Comparison of ENCODE assay signal across 23 cellular contexts in the genomic region with DNA sequence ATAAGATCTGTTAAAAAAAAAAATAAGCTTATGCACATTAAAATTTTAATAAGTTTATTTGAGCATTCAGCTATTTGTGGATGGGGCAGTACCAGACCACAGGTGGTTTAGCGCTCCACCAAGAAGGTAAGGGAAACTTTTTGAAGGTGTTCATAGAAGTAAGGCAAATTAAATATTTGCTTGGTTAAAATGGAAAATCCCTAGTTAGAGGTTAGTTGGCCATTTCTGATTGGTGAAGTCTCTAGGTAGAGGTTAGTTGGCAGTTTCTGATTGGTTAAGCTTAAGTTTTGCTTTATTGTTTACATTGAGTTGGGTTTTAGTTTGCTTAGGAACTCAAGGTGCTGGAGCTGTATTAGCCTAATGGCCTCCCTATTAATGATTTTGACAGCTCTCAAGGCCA. TPM values are rescaled to one million over a fixed set of nuclear protein-coding genes. Genes with fewer than 3 reads are reported as not detected.
DNase-seq lines count a peak whose midpoint lies in the region; ATAC-seq, FAIRE-seq and TF ChIP-seq lines count a peak whose summit lies in the region.
"Had no signal": no experiment of that assay in that cellular context is flagged by ENCODE, and none has a peak within 500 bp of the region (broad histone marks: within the 10 kb centered on the region; RNA-seq: fewer than 3 reads in every experiment).

No MANE protein-coding gene starts in this region.

- peaks cover 6 to 40% of the 10 kb centered on the region in 2 experiments; a peak in 4 of 5 replicates for H3K4me1 ChIP-seq in K562 (replicated peaks in 1 of 2; ENCODE audit: control insufficient read depth in 2 of 2, insufficient read depth in 2 of 2, low read length in 2 of 2)
- H3K4me1 ChIP-seq in right lobe of liver: no peaks in the 10 kb centered on the region
- H3K4me1 ChIP-seq in adrenal gland (replicated peaks in 1 of 2): peaks cover 7 to 14% of the 10 kb centered on the region in 2 donors
- H3K4me1 ChIP-seq: uterus had no signal

- TF ChIP-seq RAD21 in K562 (CRISPR knock-in tag; conservative IDR thresholded peaks at IDR 0.05 in 1 of 2, IDR thresholded peaks at IDR 0.05 in 1 of 2): no peak

- H3K27me3 ChIP-seq in K562 (ENCODE audit: control insufficient read depth in 2 of 2, insufficient read depth in 2 of 2, low read length in 2 of 2): no peaks in the 10 kb centered on the region
- H3K27me3 ChIP-seq in right lobe of liver: no peaks in the 10 kb centered on the region
- no peaks in the 10 kb centered on the region for H3K27me3 ChIP-seq in adrenal gland
- H3K27me3 ChIP-seq: MG63, uterus had no signal

- peak; percentile 72 for FAIRE-seq in GM18507 (lab: Jason Lieb, UNC)
- FAIRE-seq in K562 (lab: Jason Lieb, UNC): no peak
- FAIRE-seq: small intestine had no signal

- peak; percentile 71 for ATAC-seq in GM19452 (IDR thresholded peaks at IDR 0.05; ENCODE audit: unreplicated experiment)
- peak; percentile 54 for ATAC-seq in HG02973 (IDR thresholded peaks at IDR 0.05; ENCODE audit: unreplicated experiment)
- ATAC-seq in K562: no peak
- no peak for ATAC-seq in right lobe of liver
- ATAC-seq: heart right ventricle had no signal

- in situ Hi-C loops in K562 (cut with MboI): no loop called here

- H3K9me1 ChIP-seq in K562 (ENCODE audit: control insufficient read depth, insufficient read depth, low read length): no peaks in the 10 kb centered on the region

- H3K79me2 ChIP-seq in K562 (ENCODE audit: control insufficient read depth, insufficient read depth, low read length): no peaks in the 10 kb centered on the region

- no peak for TF ChIP-seq CTCF in K562 (IDR thresholded peaks at IDR 0.05 in 2 of 3, conservative IDR thresholded peaks at IDR 0.05 in 1 of 3; ENCODE audit: insufficient read depth in 2 of 3, low read depth in 1 of 3, low read length in 3 of 3)
- TF ChIP-seq CTCF in right lobe of liver (IDR thresholded peaks at IDR 0.05): no peak
- TF ChIP-seq CTCF in adrenal gland (IDR thresholded peaks at IDR 0.05): no peak

- H3K9ac ChIP-seq in K562 (ENCODE audit: insufficient read depth in 1 of 2, low read depth in 2 of 2, low read length in 2 of 2): no peak overlapping the region
- H3K9ac ChIP-seq: SK-N-SH had no signal

- no peak overlapping the region for H3K4me2 ChIP-seq in K562 (ENCODE audit: insufficient read depth, low read length)
- H3K4me2 ChIP-seq: SK-N-SH had no signal

- no peak overlapping the region for H3K4me3 ChIP-seq in K562
- H3K4me3 ChIP-seq in right lobe of liver: no peak overlapping the region
- no peak overlapping the region for H3K4me3 ChIP-seq in adrenal gland
- H3K4me3 ChIP-seq: heart right ventricle, MG63, uterus had no signal

- TF ChIP-seq EP300 in K562 (IDR thresholded peaks at IDR 0.05; ENCODE audit: low read length): no peak

- H4K20me1 ChIP-seq in K562 (replicated peaks; ENCODE audit: control insufficient read depth, insufficient read depth, low read length): no peaks in the 10 kb centered on the region

- intact Hi-C loops in K562 (cut with micrococcal nuclease): no loop called here
- intact Hi-C loops in right lobe of liver (cut with DNase I): no loop called here
- intact Hi-C loops in adrenal gland (cut with DNase I): no loop called here

- TF ChIP-seq POLR2A in K562 (conservative IDR thresholded peaks at IDR 0.05): no peak
- TF ChIP-seq POLR2A in right lobe of liver (IDR thresholded peaks at IDR 0.05): no peak
- no peak for TF ChIP-seq POLR2A in adrenal gland (IDR thresholded peaks at IDR 0.05)

- CTCF ChIA-PET in K562 (lab: Yijun Ruan, JAX; ENCODE audit: low intra/inter-chr PET ratio): no interaction called here

- POLR2A ChIA-PET in K562 (lab: Yijun Ruan, JAX): interaction anchor here (0.7 to 2.3 kb wide), 6 partner anchors 10 to 293 kb away, joined by 3 to 9 read pairs (median 6); no protein-coding TSS in a partner anchor

- H2AFZ ChIP-seq in K562 (ENCODE audit: low read depth, low read length): peak overlapping the region; percentile 54

- no TSS peak for BruUV-seq in K562 (replicated peaks; lab: Mats Ljungman, UMichigan)

- no peaks in the 10 kb centered on the region for H3K36me3 ChIP-seq in K562 (ENCODE audit: control insufficient read depth, insufficient read depth, low read length)
- H3K36me3 ChIP-seq in right lobe of liver: no peaks in the 10 kb centered on the region
- H3K36me3 ChIP-seq in adrenal gland (replicated peaks in 1 of 2): no peaks in the 10 kb centered on the region
- H3K36me3 ChIP-seq: heart right ventricle, MG63, uterus had no signal

- peak overlapping the region; percentile 65; the same call in 1 of the 3 replicates for H3K27ac ChIP-seq in K562 (ENCODE audit: extremely low read depth, low read depth, low read length)
- H3K27ac ChIP-seq in right lobe of liver: no peak overlapping the region
- no peak overlapping the region for H3K27ac ChIP-seq in adrenal gland
- H3K27ac ChIP-seq: heart right ventricle, uterus had no signal

- 100% methylated on average over 1 of the region's 1 CpG for WGBS in K562 (ENCODE audit: insufficient coverage, low coverage, missing lambda C conversion rate)
- 100% methylated on average over 1 of the region's 1 CpG for WGBS in right lobe of liver (ENCODE audit: insufficient coverage, low coverage, low lambda C conversion rate, missing lambda C conversion rate)
- WGBS in adrenal gland, 4 donors: 94 to 100% (median 97%) methylated on average over 1 of the region's 1 CpG

- no peak for DNase-seq in GM18507 (ENCODE audit: extremely low spot score, insufficient read length, low read depth)
- no peak for DNase-seq in K562 (ENCODE audit: extremely low read depth in 1 of 4, low spot score in 3 of 4)
- DNase-seq in ureter (ENCODE audit: low spot score): no peak
- DNase-seq in right lobe of liver: no peak
- no peak for DNase-seq in NCI-H187 (lab: John Stamatoyannopoulos, UW)
- no peak for DNase-seq in adrenal gland
- DNase-seq: anterior cingulate cortex; effector CD8-positive, alpha-beta T cell; heart right ventricle; islet precursor cell; MG63; naive B cell; NCI-H1694; NCI-H446; NK-92 treated with Interleukin-12 subunit alpha and Interleukin-12 subunit beta, amount 100 ng/mL, for 24 hours; posterior cingulate gyrus; SK-N-SH; small intestine; T1000; uterus had no signal

- H3K9me3 ChIP-seq in K562 (replicated peaks; ENCODE audit: control insufficient read depth, insufficient read depth, low read depth, low read length): no peaks in the 10 kb centered on the region
- no peaks in the 10 kb centered on the region for H3K9me3 ChIP-seq in right lobe of liver
- no peaks in the 10 kb centered on the region for H3K9me3 ChIP-seq in adrenal gland (replicated peaks in 1 of 3)
- H3K9me3 ChIP-seq: heart right ventricle, MG63, SK-N-SH, uterus had no signal

RNA-seq across cellular contexts. Expression of a gene that starts 30.7 kb away (rescaled TPM):
- total RNA-seq in K562 (2011; cell fraction: chromatin; rRNA removed; ENCODE audit: low replicate concordance): 0.07 TPM in 1 of 2 replicates, not detected in the other
- not detected in 2 replicates for total RNA-seq in K562 (2011; cell fraction: nucleolus; rRNA removed)
- total RNA-seq in K562 (2011; cell fraction: nucleoplasm; rRNA removed): not detected in 2 replicates
- total RNA-seq in K562 (2014; rRNA removed): 0.05 TPM in 1 of 2 replicates, not detected in the other
- 0.03 TPM in 1 of 2 replicates, not detected in the other for total RNA-seq in K562 (2014; rRNA removed; fragmentation: Illumina TruSeq; extraction: Trizol)
- total RNA-seq in K562 (2015; rRNA removed; fragmentation: Illumina TruSeq; extraction: Trizol): 0.04 TPM in 2 replicates
- not detected in 2 replicates for total RNA-seq in K562 (2021)
- polyA plus RNA-seq in K562 (2011; rRNA removed): 0.01 TPM in 1 of 2 replicates, not detected in the other
- polyA plus RNA-seq in K562 (2011; cell fraction: cytosol; rRNA removed): 0.01 TPM in 2 replicates
- 0.03 and 0.06 TPM in 2 replicates for polyA plus RNA-seq in K562 (2011; cell fraction: nucleus; rRNA removed)
- polyA plus RNA-seq in K562 (2012): 0.01 and 0.04 TPM in 2 replicates
- not detected in 2 replicates for polyA plus RNA-seq in K562 (2014; fragmentation: Illumina TruSeq; extraction: Trizol)
- not detected for polyA plus RNA-seq in K562 (2014; fragmentation: Nextera tagmentation; extraction: Ambion mirVana)
- polyA plus RNA-seq in K562 (2014; rRNA removed): not detected in 2 replicates
- polyA minus RNA-seq in K562 (2011; rRNA and poly(A)+ RNA removed): not detected in 2 replicates
- polyA minus RNA-seq in K562 (2011; cell fraction: cytosol; rRNA and poly(A)+ RNA removed): not detected in 2 replicates
- polyA minus RNA-seq in K562 (2011; cell fraction: nucleus; rRNA and poly(A)+ RNA removed): not detected in 2 replicates
- total RNA-seq in ureter: 34.5 TPM
- under 1 TPM in 5 of 6 experiments, not detected in 1; 0.12 to 0.31 (median 0.16) TPM for total RNA-seq in right lobe of liver
- total RNA-seq in adrenal gland: under 1 TPM in 7 of 8 donors, not detected in 1; 0.10 to 0.41 (median 0.16) TPM
- under 1 TPM; 0.16 to 0.33 (median 0.27) TPM for polyA plus RNA-seq in adrenal gland
- total RNA-seq: Daoy had no signal

RNA-seq across cellular contexts. Expression of a gene that starts 30.8 kb away (rescaled TPM):
- total RNA-seq in K562 (2011; cell fraction: chromatin; rRNA removed; ENCODE audit: low replicate concordance): 31.6 and 76.0 TPM in 2 replicates
- 13.0 and 16.8 TPM in 2 replicates for total RNA-seq in K562 (2011; cell fraction: nucleolus; rRNA removed)
- total RNA-seq in K562 (2011; cell fraction: nucleoplasm; rRNA removed): 28.7 and 37.4 TPM in 2 replicates
- total RNA-seq in K562 (2014; rRNA removed) (22.1 and 26.6 TPM in 2 replicates), K562 (2014; rRNA removed; fragmentation: Illumina TruSeq; extraction: Trizol) (48.0 and 58.8 TPM in 2 replicates), K562 (2015; rRNA removed; fragmentation: Illumina TruSeq; extraction: Trizol) (34.4 and 38.1 TPM in 2 replicates), K562 (2021) (45.7 and 48.5 TPM in 2 replicates), ureter (58.4 TPM), right lobe of liver (10 to 100 TPM; 11.3 to 21.9 (median 18.3) TPM), adrenal gland (10 to 100 TPM; 21.8 to 57.1 (median 28.7) TPM)
- polyA plus RNA-seq in K562 (2011; rRNA removed) (51.8 and 70.6 TPM in 2 replicates), K562 (2014; fragmentation: Illumina TruSeq; extraction: Trizol) (44.1 and 49.9 TPM in 2 replicates), K562 (2014; fragmentation: Nextera tagmentation; extraction: Ambion mirVana) (10 to 100 TPM; 27.0 to 49.2 TPM), K562 (2014; rRNA removed) (31.1 and 31.2 TPM in 2 replicates), adrenal gland (10 to 100 TPM; 15.4 to 42.2 (median 17.7) TPM)
- polyA plus RNA-seq in K562 (2011; cell fraction: cytosol; rRNA removed): 14.0 and 23.7 TPM in 2 replicates
- 35.7 and 44.4 TPM in 2 replicates for polyA plus RNA-seq in K562 (2011; cell fraction: nucleus; rRNA removed)
- 34.3 and 41.0 TPM in 2 replicates for polyA plus RNA-seq in K562 (2012)
- polyA minus RNA-seq in K562 (2011; rRNA and poly(A)+ RNA removed): 113 and 118 TPM in 2 replicates
- polyA minus RNA-seq in K562 (2011; cell fraction: cytosol; rRNA and poly(A)+ RNA removed): 20.6 and 39.8 TPM in 2 replicates
- 30.3 and 38.9 TPM in 2 replicates for polyA minus RNA-seq in K562 (2011; cell fraction: nucleus; rRNA and poly(A)+ RNA removed)

Comparison
In these comparisons a context has a peak if more than half of its experiments do, and no peak if none do; other contexts are left out.
1. ATAC-seq: peak in GM19452 (single experiment) and HG02973 (single experiment); none in K562 (single experiment) and right lobe of liver (0 of 4).
2. RNA of a gene that starts 30.7 kb away (total RNA-seq): 34.5 TPM in ureter (single experiment); 0.12 to 0.31 TPM in right lobe of liver, 0.10 to 0.41 TPM in adrenal gland and 0.03 to 0.07 TPM in K562; every median in the first group is over 10 times any median in the second.